In genomic region chr6:30820196-30820595, GRCh38 we compare ENCODE assay signal across 9 cellular contexts.
A peak's percentile ranks its signal among the peaks of the same experiment; 100 is the strongest.
DNase-seq lines count a peak whose midpoint lies in the region; ATAC-seq, FAIRE-seq and TF ChIP-seq lines count a peak whose summit lies in the region.
"Had no signal": no experiment of that assay in that cellular context is flagged by ENCODE, and none has a peak within 500 bp of the region (broad histone marks: within the 10 kb centered on the region; RNA-seq: fewer than 3 reads in every experiment).

No MANE protein-coding gene starts in this region.

- TF ChIP-seq POLR2A in HepG2 (IDR thresholded peaks at IDR 0.05; ENCODE audit: insufficient read depth in 1 of 2, low read depth in 2 of 2, low read length in 2 of 2) = no peak

- in situ Hi-C loops in brain microvascular endothelial cell (cut with HindIII; ENCODE audit: low pct_ligation_motif_present, low sequenced_read_pairs) = no loop called here
- in situ Hi-C loops in HepG2 (cut with HindIII; ENCODE audit: extremely low pct_ligation_motif_present, low pct_unique_long_range_greater_than_20kb) = no loop called here

- no peaks in the 10 kb centered on the region for H3K9me3 ChIP-seq in HepG2 (ENCODE audit: low read length)

- H3K9ac ChIP-seq in HepG2 (ENCODE audit: insufficient read depth, low read depth, low read length) = no peak overlapping the region

- POLR2A ChIA-PET in HepG2 (lab: Yijun Ruan, JAX) = interaction anchor here (0.9 to 4.3 kb wide), 6 partner anchors 16 to 78 kb away, joined by 3 to 71 read pairs (median 6); partner anchors contain the start of genes FLOT1 and IER3

- TF ChIP-seq RAD21 in HepG2 (CRISPR knock-in tag; IDR thresholded peaks at IDR 0.05) = no peak

- H4K20me1 ChIP-seq in HepG2 (ENCODE audit: insufficient read depth, low read length) = no peaks in the 10 kb centered on the region

- H3K4me2 ChIP-seq in HepG2 (ENCODE audit: low read depth, low read length) = no peak overlapping the region

- H3K27ac ChIP-seq in brain microvascular endothelial cell = no peak overlapping the region
- no peak overlapping the region for H3K27ac ChIP-seq in HepG2 (ENCODE audit: extremely low read length, insufficient read depth, low read length)

- DNase-seq in 8988T = peak; percentile 35
- peak; percentile 79 for DNase-seq in HS-27A (ENCODE audit: low read depth)
- peak; percentile 53 for DNase-seq in brain microvascular endothelial cell
- DNase-seq in HepG2 (ENCODE audit: low spot score) = peak; percentile 65
- DNase-seq: stimulated activated CD4-positive, alpha-beta T cell treated with anti-CD3 and anti-CD28 coated beads, Interleukin-12 subunit alpha, Interleukin-12 subunit beta, amount 100 ng/mL, for 4 hours had no signal

- FAIRE-seq in HepG2 (lab: Jason Lieb, UNC) = no peak

- no peak overlapping the region for H2AFZ ChIP-seq in HepG2 (ENCODE audit: low read length)

- peaks cover 69% of the 10 kb centered on the region for H3K4me1 ChIP-seq in HepG2 (ENCODE audit: insufficient read depth, low read length)

- BruUV-seq in HepG2 (replicated peaks; lab: Mats Ljungman, UMichigan) = no TSS peak

- H3K27me3 ChIP-seq in brain microvascular endothelial cell (replicated peaks) (no peaks in the 10 kb centered on the region), HepG2 (ENCODE audit: control insufficient read depth in 1 of 2, insufficient read depth in 2 of 2, low read length in 2 of 2) (no peaks in the 10 kb centered on the region)

- intact Hi-C loops in HepG2 (cut with micrococcal nuclease; ENCODE audit: unreplicated experiment) = loop anchor here (10.0 kb wide), 1 partner anchor 145 kb away; the partner anchor contains the start of gene DHX16

- ATAC-seq in HepG2 (peak; percentile 42), HG02938 (IDR thresholded peaks at IDR 0.05; ENCODE audit: unreplicated experiment) (no peak), HG02763 (IDR thresholded peaks at IDR 0.05; ENCODE audit: unreplicated experiment) (no peak), HG03469 (IDR thresholded peaks at IDR 0.05; ENCODE audit: unreplicated experiment) (no peak), HG02852 (IDR thresholded peaks at IDR 0.05; ENCODE audit: unreplicated experiment) (no peak)

- CTCF ChIA-PET in HepG2 (lab: Yijun Ruan, JAX; ENCODE audit: low intra/inter-chr PET ratio, low total read pairs) = no interaction called here

- H3K36me3 ChIP-seq in brain microvascular endothelial cell (replicated peaks) = no peaks in the 10 kb centered on the region
- no peaks in the 10 kb centered on the region for H3K36me3 ChIP-seq in HepG2 (replicated peaks in 1 of 2; ENCODE audit: control insufficient read depth in 1 of 2, insufficient read depth in 2 of 2, low read length in 2 of 2)

- TF ChIP-seq EP300 in HepG2 (IDR thresholded peaks at IDR 0.05; ENCODE audit: low read depth in 2 of 2, low read length in 2 of 2) (no peak), HepG2 (CRISPR knock-in tag; IDR thresholded peaks at IDR 0.05; ENCODE audit: borderline replicate concordance) (no peak)

- no peak overlapping the region for H3K4me3 ChIP-seq in brain microvascular endothelial cell (ENCODE audit: low read depth, low read length)
- H3K4me3 ChIP-seq in HepG2 (replicated peaks in 1 of 3; ENCODE audit: insufficient read depth in 1 of 3, low read depth in 2 of 3, low read length in 3 of 3) = no peak overlapping the region

- TF ChIP-seq CTCF in brain microvascular endothelial cell (IDR thresholded peaks at IDR 0.05; ENCODE audit: low read depth, low read length, missing control alignments) = peak; percentile 33
- peak; percentile 20; the same call in 1 of the 2 replicates for TF ChIP-seq CTCF in HepG2 (CRISPR knock-in tag; IDR thresholded peaks at IDR 0.05)

- WGBS in HepG2 (ENCODE audit: low lambda C conversion rate) = 90% methylated on average over 1 of the region's 1 CpG

- no peaks in the 10 kb centered on the region for H3K79me2 ChIP-seq in HepG2 (ENCODE audit: insufficient read depth, low read length)

TF ChIP-seq in HepG2, 621 proteins besides CTCF, POLR2A, EP300 and RAD21 (continues in another document):
- TF ChIP-seq ZFX (CRISPR knock-in tag; IDR thresholded peaks at IDR 0.05; ENCODE audit: low read depth) (peak; percentile 13; the same call in 1 of the 2 replicates), ZNF546 (CRISPR knock-in tag; conservative IDR thresholded peaks at IDR 0.05) (no peak), KDM2A (CRISPR knock-in tag; IDR thresholded peaks at IDR 0.05; ENCODE audit: borderline replicate concordance, low read depth) (0 out of 2 replicates have a peak, but pooled peaks have one; percentile 19), ZNF644 (CRISPR knock-in tag; IDR thresholded peaks at IDR 0.05; ENCODE audit: low read depth) (no peak), RARG (CRISPR knock-in tag; IDR thresholded peaks at IDR 0.05; ENCODE audit: low read depth) (no peak), STAG1 (CRISPR knock-in tag; IDR thresholded peaks at IDR 0.05) (peak; percentile 32), TERF1 (CRISPR knock-in tag; IDR thresholded peaks at IDR 0.05) (no peak), ZNF878 (CRISPR knock-in tag; IDR thresholded peaks at IDR 0.05) (peak; percentile 51; the same call in 1 of the 2 replicates), IRX3 (CRISPR knock-in tag; IDR thresholded peaks at IDR 0.05; ENCODE audit: borderline replicate concordance, low read depth) (no peak), MAFF (IDR thresholded peaks at IDR 0.05; ENCODE audit: low read depth, low read length) (no peak), ZNF232 (CRISPR knock-in tag; IDR thresholded peaks at IDR 0.05; ENCODE audit: borderline replicate concordance) (no peak), ZNF678 (CRISPR knock-in tag; IDR thresholded peaks at IDR 0.05) (no peak), CEBPZ (IDR thresholded peaks at IDR 0.05; ENCODE audit: low read length) (no peak), PTBP1 (IDR thresholded peaks at IDR 0.05; ENCODE audit: low read depth, low read length, poor library complexity, severe bottlenecking) (no peak), ZNF557 (CRISPR knock-in tag; IDR thresholded peaks at IDR 0.05) (no peak), RFXAP (CRISPR knock-in tag; IDR thresholded peaks at IDR 0.05; ENCODE audit: borderline replicate concordance) (no peak), ZNF577 (CRISPR knock-in tag; IDR thresholded peaks at IDR 0.05; ENCODE audit: borderline replicate concordance, low read depth) (no peak), FOSL2 (CRISPR knock-in tag; IDR thresholded peaks at IDR 0.05) (0 out of 2 replicates have a peak, but pooled peaks have one; percentile 22), ZNF574 (CRISPR knock-in tag; IDR thresholded peaks at IDR 0.05) (0 out of 2 replicates have a peak, but pooled peaks have one; percentile 17)
